1 cellular context compared by ENCODE assay signal in genomic region chr1:235614442-235614954, GRCh38.
TF ChIP-seq lines count a peak whose summit lies in the region.

No MANE protein-coding gene starts in this region.

TF ChIP-seq in HepG2, 621 proteins besides CTCF, POLR2A, EP300 and RAD21 (continued from another document and continues in another):
- peak; percentile 72; the same call in 1 of the 2 replicates for TF ChIP-seq HNF1B (CRISPR knock-in tag; IDR thresholded peaks at IDR 0.05)
- TF ChIP-seq ZNF709 (CRISPR knock-in tag; IDR thresholded peaks at IDR 0.05) = no peak
- peak; percentile 76 for TF ChIP-seq ZNF792 (CRISPR knock-in tag; IDR thresholded peaks at IDR 0.05)
- no peak for TF ChIP-seq ATF3 (CRISPR knock-in tag; IDR thresholded peaks at IDR 0.05)
- no peak for TF ChIP-seq ARID2 (CRISPR knock-in tag; IDR thresholded peaks at IDR 0.05; ENCODE audit: borderline replicate concordance)
- TF ChIP-seq ZNF446 (CRISPR knock-in tag; IDR thresholded peaks at IDR 0.05) = no peak
- peak; percentile 85; the same call in 1 of the 2 replicates for TF ChIP-seq MYC (CRISPR knock-in tag; IDR thresholded peaks at IDR 0.05; ENCODE audit: borderline replicate concordance)
- no peak for TF ChIP-seq STAT5B (CRISPR knock-in tag; IDR thresholded peaks at IDR 0.05)
- TF ChIP-seq, protein P1, sequence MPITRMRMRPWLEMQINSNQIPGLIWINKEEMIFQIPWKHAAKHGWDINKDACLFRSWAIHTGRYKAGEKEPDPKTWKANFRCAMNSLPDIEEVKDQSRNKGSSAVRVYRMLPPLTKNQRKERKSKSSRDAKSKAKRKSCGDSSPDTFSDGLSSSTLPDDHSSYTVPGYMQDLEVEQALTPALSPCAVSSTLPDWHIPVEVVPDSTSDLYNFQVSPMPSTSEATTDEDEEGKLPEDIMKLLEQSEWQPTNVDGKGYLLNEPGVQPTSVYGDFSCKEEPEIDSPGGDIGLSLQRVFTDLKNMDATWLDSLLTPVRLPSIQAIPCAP (CRISPR knock-in tag; IDR thresholded peaks at IDR 0.05; ENCODE audit: low read depth) = no peak
- no peak for TF ChIP-seq PCBP1 (IDR thresholded peaks at IDR 0.05; ENCODE audit: borderline replicate concordance, low read depth, low read length)
- no peak for TF ChIP-seq ZBTB39 (CRISPR knock-in tag; IDR thresholded peaks at IDR 0.05)
- no peak for TF ChIP-seq ZNF790 (CRISPR knock-in tag; IDR thresholded peaks at IDR 0.05; ENCODE audit: borderline replicate concordance)
- no peak for TF ChIP-seq ZNF143 (CRISPR knock-in tag; IDR thresholded peaks at IDR 0.05)
- TF ChIP-seq RELA (CRISPR knock-in tag; IDR thresholded peaks at IDR 0.05) = no peak
- TF ChIP-seq, protein P2, sequence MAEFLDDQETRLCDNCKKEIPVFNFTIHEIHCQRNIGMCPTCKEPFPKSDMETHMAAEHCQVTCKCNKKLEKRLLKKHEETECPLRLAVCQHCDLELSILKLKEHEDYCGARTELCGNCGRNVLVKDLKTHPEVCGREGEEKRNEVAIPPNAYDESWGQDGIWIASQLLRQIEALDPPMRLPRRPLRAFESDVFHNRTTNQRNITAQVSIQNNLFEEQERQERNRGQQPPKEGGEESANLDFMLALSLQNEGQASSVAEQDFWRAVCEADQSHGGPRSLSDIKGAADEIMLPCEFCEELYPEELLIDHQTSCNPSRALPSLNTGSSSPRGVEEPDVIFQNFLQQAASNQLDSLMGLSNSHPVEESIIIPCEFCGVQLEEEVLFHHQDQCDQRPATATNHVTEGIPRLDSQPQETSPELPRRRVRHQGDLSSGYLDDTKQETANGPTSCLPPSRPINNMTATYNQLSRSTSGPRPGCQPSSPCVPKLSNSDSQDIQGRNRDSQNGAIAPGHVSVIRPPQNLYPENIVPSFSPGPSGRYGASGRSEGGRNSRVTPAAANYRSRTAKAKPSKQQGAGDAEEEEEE (CRISPR knock-in tag; IDR thresholded peaks at IDR 0.05; ENCODE audit: borderline replicate concordance) = no peak
- 0 out of 2 replicates have a peak, but pooled peaks have one; percentile 71 for TF ChIP-seq MXD4 (CRISPR knock-in tag; IDR thresholded peaks at IDR 0.05)
- no peak for TF ChIP-seq PRPF4 (IDR thresholded peaks at IDR 0.05; ENCODE audit: low read depth, low read length, poor library complexity, severe bottlenecking)
- TF ChIP-seq ZNF644 (CRISPR knock-in tag; IDR thresholded peaks at IDR 0.05; ENCODE audit: low read depth) = no peak
- TF ChIP-seq ZGPAT (CRISPR knock-in tag; IDR thresholded peaks at IDR 0.05) = peak; percentile 37; the same call in 1 of the 2 replicates
- TF ChIP-seq MIXL1 (CRISPR knock-in tag; IDR thresholded peaks at IDR 0.05) = 0 out of 2 replicates have a peak, but pooled peaks have one; percentile 41
- TF ChIP-seq MEIS1 (CRISPR knock-in tag; IDR thresholded peaks at IDR 0.05; ENCODE audit: borderline replicate concordance) = peak; percentile 45; the same call in 1 of the 2 replicates
- peak; percentile 22 for TF ChIP-seq ASH2L (IDR thresholded peaks at IDR 0.05; ENCODE audit: insufficient read length, low read depth, low read length)
- no peak for TF ChIP-seq ZNF335 (CRISPR knock-in tag; IDR thresholded peaks at IDR 0.05)
- no peak for TF ChIP-seq DNMT3B (CRISPR knock-in tag; conservative IDR thresholded peaks at IDR 0.05)
- no peak for TF ChIP-seq FOXP1 (IDR thresholded peaks at IDR 0.05)
- TF ChIP-seq FOXP1 (CRISPR knock-in tag; IDR thresholded peaks at IDR 0.05) = peak; percentile 52; the same call in 1 of the 2 replicates
- TF ChIP-seq, protein P3, sequence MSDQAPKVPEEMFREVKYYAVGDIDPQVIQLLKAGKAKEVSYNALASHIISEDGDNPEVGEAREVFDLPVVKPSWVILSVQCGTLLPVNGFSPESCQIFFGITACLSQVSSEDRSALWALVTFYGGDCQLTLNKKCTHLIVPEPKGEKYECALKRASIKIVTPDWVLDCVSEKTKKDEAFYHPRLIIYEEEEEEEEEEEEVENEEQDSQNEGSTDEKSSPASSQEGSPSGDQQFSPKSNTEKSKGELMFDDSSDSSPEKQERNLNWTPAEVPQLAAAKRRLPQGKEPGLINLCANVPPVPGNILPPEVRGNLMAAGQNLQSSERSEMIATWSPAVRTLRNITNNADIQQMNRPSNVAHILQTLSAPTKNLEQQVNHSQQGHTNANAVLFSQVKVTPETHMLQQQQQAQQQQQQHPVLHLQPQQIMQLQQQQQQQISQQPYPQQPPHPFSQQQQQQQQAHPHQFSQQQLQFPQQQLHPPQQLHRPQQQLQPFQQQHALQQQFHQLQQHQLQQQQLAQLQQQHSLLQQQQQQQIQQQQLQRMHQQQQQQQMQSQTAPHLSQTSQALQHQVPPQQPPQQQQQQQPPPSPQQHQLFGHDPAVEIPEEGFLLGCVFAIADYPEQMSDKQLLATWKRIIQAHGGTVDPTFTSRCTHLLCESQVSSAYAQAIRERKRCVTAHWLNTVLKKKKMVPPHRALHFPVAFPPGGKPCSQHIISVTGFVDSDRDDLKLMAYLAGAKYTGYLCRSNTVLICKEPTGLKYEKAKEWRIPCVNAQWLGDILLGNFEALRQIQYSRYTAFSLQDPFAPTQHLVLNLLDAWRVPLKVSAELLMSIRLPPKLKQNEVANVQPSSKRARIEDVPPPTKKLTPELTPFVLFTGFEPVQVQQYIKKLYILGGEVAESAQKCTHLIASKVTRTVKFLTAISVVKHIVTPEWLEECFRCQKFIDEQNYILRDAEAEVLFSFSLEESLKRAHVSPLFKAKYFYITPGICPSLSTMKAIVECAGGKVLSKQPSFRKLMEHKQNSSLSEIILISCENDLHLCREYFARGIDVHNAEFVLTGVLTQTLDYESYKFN (CRISPR knock-in tag; conservative IDR thresholded peaks at IDR 0.05) = peak; percentile 93
- TF ChIP-seq MTF2 (CRISPR knock-in tag; IDR thresholded peaks at IDR 0.05; ENCODE audit: borderline replicate concordance) = no peak
- no peak for TF ChIP-seq ZNF850 (CRISPR knock-in tag; conservative IDR thresholded peaks at IDR 0.05)
- TF ChIP-seq, protein P4, sequence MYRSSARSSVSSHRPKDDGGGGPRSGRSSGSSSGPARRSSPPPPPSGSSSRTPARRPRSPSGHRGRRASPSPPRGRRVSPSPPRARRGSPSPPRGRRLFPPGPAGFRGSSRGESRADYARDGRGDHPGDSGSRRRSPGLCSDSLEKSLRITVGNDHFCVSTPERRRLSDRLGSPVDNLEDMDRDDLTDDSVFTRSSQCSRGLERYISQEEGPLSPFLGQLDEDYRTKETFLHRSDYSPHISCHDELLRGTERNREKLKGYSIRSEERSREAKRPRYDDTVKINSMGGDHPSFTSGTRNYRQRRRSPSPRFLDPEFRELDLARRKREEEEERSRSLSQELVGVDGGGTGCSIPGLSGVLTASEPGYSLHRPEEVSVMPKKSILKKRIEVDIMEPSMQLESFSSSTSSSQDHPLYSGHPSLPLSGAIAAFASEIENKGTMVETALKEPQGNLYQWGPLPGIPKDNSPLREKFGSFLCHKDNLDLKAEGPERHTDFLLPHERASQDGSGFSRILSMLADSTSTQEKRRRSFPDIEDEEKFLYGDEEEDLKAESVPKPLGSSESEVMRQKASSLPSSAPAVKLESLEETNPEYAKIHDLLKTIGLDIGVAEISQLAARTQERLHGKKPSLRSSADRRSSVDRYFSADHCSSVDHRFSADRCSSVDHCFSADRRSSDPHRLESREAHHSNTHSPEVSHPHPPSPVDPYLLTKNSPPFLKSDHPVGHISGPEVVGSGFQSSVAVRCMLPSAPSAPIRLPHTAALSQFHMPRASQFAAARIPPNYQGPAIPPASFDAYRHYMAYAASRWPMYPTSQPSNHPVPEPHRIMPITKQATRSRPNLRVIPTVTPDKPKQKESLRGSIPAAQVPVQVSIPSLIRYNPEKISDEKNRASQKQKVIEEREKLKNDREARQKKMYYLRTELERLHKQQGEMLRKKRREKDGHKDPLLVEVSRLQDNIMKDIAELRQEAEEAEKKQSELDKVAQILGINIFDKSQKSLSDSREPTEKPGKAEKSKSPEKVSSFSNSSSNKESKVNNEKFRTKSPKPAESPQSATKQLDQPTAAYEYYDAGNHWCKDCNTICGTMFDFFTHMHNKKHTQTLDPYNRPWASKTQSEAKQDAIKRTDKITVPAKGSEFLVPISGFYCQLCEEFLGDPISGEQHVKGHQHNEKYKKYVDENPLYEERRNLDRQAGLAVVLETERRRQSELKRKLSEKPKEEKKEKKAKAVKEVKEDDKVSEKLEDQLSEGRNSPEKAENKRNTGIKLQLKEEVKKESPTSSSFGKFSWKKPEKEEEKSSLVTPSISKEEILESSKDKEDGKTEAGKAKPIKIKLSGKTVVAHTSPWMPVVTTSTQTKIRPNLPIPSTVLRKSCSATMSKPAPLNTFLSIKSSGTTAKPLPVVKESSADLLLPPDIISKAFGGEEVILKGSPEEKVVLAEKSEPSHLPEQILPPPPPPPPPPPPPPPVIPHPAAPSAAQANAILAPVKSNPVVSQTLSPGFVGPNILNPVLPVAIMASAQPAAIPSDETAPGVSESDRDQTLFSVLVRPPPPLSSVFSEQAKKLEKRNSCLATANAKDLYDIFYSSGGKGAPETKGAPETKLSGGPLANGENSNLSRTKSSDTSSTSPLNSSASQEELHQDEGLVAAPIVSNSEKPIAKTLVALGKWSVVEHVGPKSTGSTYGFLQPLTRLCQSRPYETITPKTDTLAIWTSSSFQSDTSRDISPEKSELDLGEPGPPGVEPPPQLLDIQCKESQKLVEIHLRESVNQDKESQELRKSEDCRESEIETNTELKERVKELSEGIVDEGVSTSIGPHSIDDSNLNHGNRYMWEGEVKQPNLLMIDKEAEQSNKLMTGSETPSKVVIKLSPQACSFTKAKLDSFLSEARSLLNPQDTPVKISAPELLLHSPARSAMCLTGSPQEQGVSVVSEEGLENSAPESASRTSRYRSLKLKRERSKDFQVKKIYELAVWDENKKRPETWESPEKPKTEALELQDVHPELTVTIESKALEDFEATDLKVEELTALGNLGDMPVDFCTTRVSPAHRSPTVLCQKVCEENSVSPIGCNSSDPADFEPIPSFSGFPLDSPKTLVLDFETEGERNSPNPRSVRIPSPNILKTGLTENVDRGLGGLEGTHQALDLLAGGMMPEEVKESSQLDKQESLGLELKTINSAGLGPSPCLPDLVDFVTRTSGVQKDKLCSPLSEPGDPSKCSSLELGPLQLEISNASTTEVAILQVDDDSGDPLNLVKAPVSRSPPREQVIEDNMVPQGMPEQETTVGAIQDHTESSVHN (CRISPR knock-in tag; IDR thresholded peaks at IDR 0.05) = no peak
- no peak for TF ChIP-seq MAFF (IDR thresholded peaks at IDR 0.05; ENCODE audit: low read depth, low read length)
- TF ChIP-seq ZBTB1 (CRISPR knock-in tag; IDR thresholded peaks at IDR 0.05; ENCODE audit: borderline replicate concordance) = no peak
- TF ChIP-seq PREB (CRISPR knock-in tag; IDR thresholded peaks at IDR 0.05) = no peak
- no peak for TF ChIP-seq AGO1 (IDR thresholded peaks at IDR 0.05; ENCODE audit: low read depth, low read length, poor library complexity, severe bottlenecking)
